Comparison of ENCODE assay signal across 8 cellular contexts in genomic region chr17:4939554-4939803, GRCh38. TPM values are rescaled to one million over a fixed set of nuclear protein-coding genes. Genes with fewer than 3 reads are reported as not detected.
DNase-seq lines count a peak whose midpoint lies in the region; ATAC-seq and TF ChIP-seq lines count a peak whose summit lies in the region.

No MANE protein-coding gene starts in this region.

- peak overlapping the region; percentile 89 for H3K27ac ChIP-seq in ACC112 (ENCODE audit: low read depth, low read length)
- peak overlapping the region; percentile 89 for H3K27ac ChIP-seq in neural progenitor cell

- peak overlapping the region; percentile 100 for H3K4me2 ChIP-seq in neural progenitor cell

- H3K27me3 Mint-ChIP-seq in neural progenitor cell (ENCODE audit: insufficient read depth, low read depth) = peaks cover 5% of the 10 kb centered on the region

- no peaks in the 10 kb centered on the region for H3K9me3 ChIP-seq in NT2/D1 (ENCODE audit: insufficient read depth, low read length)
- H3K9me3 ChIP-seq in endocrine pancreas (ENCODE audit: control insufficient read depth, low read length) = no peaks in the 10 kb centered on the region
- no peaks in the 10 kb centered on the region for H3K9me3 ChIP-seq in neural progenitor cell (ENCODE audit: low read depth)

- no peak for TF ChIP-seq CTCF in neural progenitor cell (IDR thresholded peaks at IDR 0.05)
- TF ChIP-seq CTCF in GM10266 (IDR thresholded peaks at IDR 0.05; ENCODE audit: control insufficient read depth, insufficient read depth, low read depth, missing control alignments) = no peak

- H3K9ac ChIP-seq in NT2/D1 (ENCODE audit: insufficient read length, low read depth) (peak overlapping the region; percentile 99), endocrine pancreas (ENCODE audit: control insufficient read depth, insufficient read depth, low read length) (peak overlapping the region; percentile 87), neural progenitor cell (peak overlapping the region; percentile 96)

- ATAC-seq in GM19452 (IDR thresholded peaks at IDR 0.05; ENCODE audit: unreplicated experiment) (peak; percentile 8), left lobe of liver (no peak)

- no peak for DNase-seq in NT2/D1 (ENCODE audit: low read depth, low spot score)
- DNase-seq in neural progenitor cell (ENCODE audit: low spot score) = no peak
- no peak for DNase-seq in left lobe of liver (ENCODE audit: low spot score)
- no peak for DNase-seq in amygdala (lab: John Stamatoyannopoulos, UW)
- no peak for DNase-seq in GM10266 (ENCODE audit: extremely low spot score)

- H3K9me3 Mint-ChIP-seq in neural progenitor cell = no peaks in the 10 kb centered on the region

- H3K79me2 ChIP-seq in ACC112 (ENCODE audit: control insufficient read depth, insufficient read depth, low read length, unreplicated experiment) (peaks cover 53% of the 10 kb centered on the region), neural progenitor cell (ENCODE audit: low read depth) (peaks cover 60% of the 10 kb centered on the region)

- peaks cover 30% of the 10 kb centered on the region for H4K20me1 ChIP-seq in neural progenitor cell (ENCODE audit: low read depth)

- H3K4me1 ChIP-seq in ACC112 (ENCODE audit: control insufficient read depth, insufficient read depth, low read length, unreplicated experiment) (peaks cover 39% of the 10 kb centered on the region), NT2/D1 (ENCODE audit: insufficient read depth, insufficient read length) (peaks cover 6% of the 10 kb centered on the region), endocrine pancreas (ENCODE audit: control insufficient read depth, insufficient read depth, low read length) (peaks cover 5% of the 10 kb centered on the region), neural progenitor cell (peaks cover 16% of the 10 kb centered on the region)

- H3K27me3 ChIP-seq in ACC112 (ENCODE audit: insufficient read depth, low read length) = no peaks in the 10 kb centered on the region
- no peaks in the 10 kb centered on the region for H3K27me3 ChIP-seq in NT2/D1 (ENCODE audit: insufficient read depth, insufficient read length)
- H3K27me3 ChIP-seq in endocrine pancreas (ENCODE audit: control insufficient read depth, insufficient read depth, low read length) = no peaks in the 10 kb centered on the region
- H3K27me3 ChIP-seq in neural progenitor cell = no peaks in the 10 kb centered on the region

- peaks cover 20% of the 10 kb centered on the region for H3K36me3 Mint-ChIP-seq in neural progenitor cell

- no peaks in the 10 kb centered on the region for H3K36me3 ChIP-seq in ACC112 (ENCODE audit: insufficient read depth, low read length)
- H3K36me3 ChIP-seq in NT2/D1 (ENCODE audit: insufficient read depth, insufficient read length, low read length) = peaks cover 71% of the 10 kb centered on the region
- H3K36me3 ChIP-seq in endocrine pancreas (ENCODE audit: control insufficient read depth, insufficient read depth, low read length) = no peaks in the 10 kb centered on the region
- H3K36me3 ChIP-seq in neural progenitor cell = no peaks in the 10 kb centered on the region

- H3K4me1 Mint-ChIP-seq in neural progenitor cell = peaks cover 25% of the 10 kb centered on the region

- peak overlapping the region; percentile 82 for H2AFZ ChIP-seq in ACC112 (ENCODE audit: low read length, unreplicated experiment)
- peak overlapping the region; percentile 77 for H2AFZ ChIP-seq in neural progenitor cell (replicated peaks)

- peaks cover 48% of the 10 kb centered on the region for H3F3A ChIP-seq in neural progenitor cell (ENCODE audit: low read depth)

- peak overlapping the region; percentile 97 for H3K27ac Mint-ChIP-seq in neural progenitor cell

- H3K4me3 Mint-ChIP-seq in neural progenitor cell = peak overlapping the region; percentile 96

- H3K4me3 ChIP-seq in ACC112 (ENCODE audit: low read depth, low read length) (peak overlapping the region; percentile 87), NT2/D1 (ENCODE audit: insufficient read length, low read depth) (peak overlapping the region; percentile 91), endocrine pancreas (ENCODE audit: control insufficient read depth, insufficient read depth, low read length) (peak overlapping the region; percentile 41), neural progenitor cell (peak overlapping the region; percentile 78)

RNA-seq across cellular contexts. Expression of gene SLC25A11, which starts 0.4 kb away (rescaled TPM):
- total RNA-seq in neural progenitor cell (ENCODE audit: low replicate concordance) (35.3 and 61.6 TPM in 2 replicates), left lobe of liver (44.7 TPM)

RNA-seq across cellular contexts. Expression of gene RNF167, which starts 0.6 kb away (rescaled TPM):
- total RNA-seq in neural progenitor cell (ENCODE audit: low replicate concordance) = 43.9 and 82.1 TPM in 2 replicates
- 78.9 TPM for total RNA-seq in left lobe of liver

RNA-seq across cellular contexts. Expression of gene GP1BA, which starts 7.4 kb away (rescaled TPM):
- total RNA-seq in neural progenitor cell (ENCODE audit: low replicate concordance) (not detected in 2 replicates), left lobe of liver (not detected)

RNA-seq across cellular contexts. Expression of gene PFN1, which starts 8.9 kb away (rescaled TPM):
- total RNA-seq in neural progenitor cell (ENCODE audit: low replicate concordance) = 203 and 458 TPM in 2 replicates
- 254 TPM for total RNA-seq in left lobe of liver

RNA-seq across cellular contexts. Expression of gene ENO3, which starts 11.4 kb away (rescaled TPM):
- total RNA-seq in neural progenitor cell (ENCODE audit: low replicate concordance) (20.8 and 24.5 TPM in 2 replicates), left lobe of liver (52.7 TPM)

Comparison
In these comparisons a context has a peak if more than half of its experiments do, and no peak if none do; other contexts are left out.
1. H3K4me3 ChIP-seq: peak in every context shown above with its lines; median percentile 91 in NT2/D1; 87 in ACC112; 78 in neural progenitor cell; 41 in endocrine pancreas.